Comparison of ENCODE assay signal across 24 cellular contexts in the genomic region with DNA sequence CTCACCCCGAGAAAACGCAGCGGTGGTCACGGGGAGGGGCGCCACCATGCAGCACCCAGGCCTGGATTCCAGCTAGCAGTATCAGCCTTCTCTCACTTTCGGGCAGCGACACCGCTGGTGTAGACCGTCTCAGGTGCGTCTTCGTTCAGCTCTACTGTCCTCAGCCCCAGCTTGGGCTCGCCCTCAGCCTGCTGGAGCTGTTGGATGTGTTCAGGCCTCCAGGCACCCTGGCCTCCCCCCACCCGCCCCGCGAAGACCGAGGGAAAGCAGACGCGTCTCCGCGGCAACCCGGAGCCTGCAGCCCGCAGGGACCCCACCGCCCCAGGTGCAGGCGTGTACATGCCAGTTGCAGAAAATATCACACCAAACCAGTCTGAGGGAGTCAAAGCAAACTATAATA.
DNase-seq lines count a peak whose midpoint lies in the region; ATAC-seq, FAIRE-seq and TF ChIP-seq lines count a peak whose summit lies in the region.
"Had no signal": no experiment of that assay in that cellular context is flagged by ENCODE, and none has a peak within 500 bp of the region (broad histone marks: within the 10 kb centered on the region; RNA-seq: fewer than 3 reads in every experiment).

No MANE protein-coding gene starts in this region.

- TF ChIP-seq CTCF in K562 (IDR thresholded peaks at IDR 0.05 in 2 of 3, conservative IDR thresholded peaks at IDR 0.05 in 1 of 3; ENCODE audit: insufficient read depth in 2 of 3, low read depth in 1 of 3, low read length in 3 of 3): no peak
- no peak for TF ChIP-seq CTCF in parathyroid adenoma (IDR thresholded peaks at IDR 0.05)

- peak; percentile 48 for DNase-seq in DMS79 treated with DMSO at 0.1 percent for 48 hours (lab: John Stamatoyannopoulos, UW)
- peak; percentile 52 for DNase-seq in NCI-H146 treated with DMSO at 0.1 percent for 48 hours (lab: John Stamatoyannopoulos, UW; ENCODE audit: unreplicated experiment)
- DNase-seq in K562 (ENCODE audit: extremely low read depth in 1 of 4, low spot score in 3 of 4): no peak
- no peak for DNase-seq in effector memory CD8-positive, alpha-beta T cell
- DNase-seq in occipital lobe (lab: John Stamatoyannopoulos, UW): no peak
- DNase-seq: activated B cell treated with CpG ODN at 0.5 μM for 24 hours; activated CD8-positive, alpha-beta T cell treated with anti-CD3 and anti-CD28 coated beads, Interleukin-2, amount 10 ng/mL, durations not matched to agents 7 days and 5 days; activated T-cell treated with anti-CD3 and anti-CD28 coated beads, Interleukin-2, amount 50 U/mL, for 4 hours; endodermal cell; heart right ventricle; Kasumi-1; NCI-H1694; NCI-H524 treated with DMSO at 0.1 percent for 48 hours; PC-9; thyroid gland had no signal

- intact Hi-C loops in K562 (cut with micrococcal nuclease): no loop called here

- H3K9me3 Mint-ChIP-seq in effector memory CD8-positive, alpha-beta T cell: no peaks in the 10 kb centered on the region
- H3K9me3 Mint-ChIP-seq: activated B cell treated with CpG ODN at 0.5 μM for 24 hours; activated T-cell treated with anti-CD3 and anti-CD28 coated beads, Interleukin-2, amount 50 U/mL, for 4 hours; endodermal cell; stimulated activated memory B cell treated with anti-CD40 and anti-IgM and Interleukin-4, amounts not matched to agents 10 μg/mL and 1 μg/mL and 100 μg/mL, for 72 hours had no signal

- H3K36me3 ChIP-seq in K562 (ENCODE audit: control insufficient read depth, insufficient read depth, low read length) (no peaks in the 10 kb centered on the region), parathyroid adenoma (ENCODE audit: control insufficient read depth, insufficient read depth, low read length) (no peaks in the 10 kb centered on the region)
- H3K36me3 ChIP-seq: heart right ventricle, SJSA1, thyroid gland had no signal

- ATAC-seq in K562: peak; percentile 29; the same call in 1 of the 3 replicates
- no peak for ATAC-seq in effector memory CD8-positive, alpha-beta T cell (replicated peaks)
- ATAC-seq in HG03159 (IDR thresholded peaks at IDR 0.05; ENCODE audit: unreplicated experiment): no peak
- ATAC-seq: activated CD8-positive, alpha-beta T cell treated with anti-CD3 and anti-CD28 coated beads, Interleukin-2, amount 10 ng/mL, durations not matched to agents 7 days and 5 days; activated T-cell treated with anti-CD3 and anti-CD28 coated beads, Interleukin-2, amount 50 U/mL, for 4 hours; right cardiac atrium; stimulated activated memory B cell treated with anti-CD40 and anti-IgM and Interleukin-4, amounts not matched to agents 10 μg/mL and 1 μg/mL and 100 μg/mL, for 72 hours had no signal

- WGBS in K562 (ENCODE audit: insufficient coverage, low coverage, missing lambda C conversion rate): 14% methylated on average over 24 of the region's 24 CpGs

- H3K27me3 Mint-ChIP-seq in effector memory CD8-positive, alpha-beta T cell: peaks cover 0 to 2% of the 10 kb centered on the region in 2 donors
- H3K27me3 Mint-ChIP-seq: activated B cell treated with CpG ODN at 0.5 μM for 24 hours; activated naive CD8-positive, alpha-beta T cell; stimulated activated memory B cell treated with anti-CD40 and anti-IgM and Interleukin-4, amounts not matched to agents 10 μg/mL and 1 μg/mL and 100 μg/mL, for 72 hours had no signal

- H3K36me3 Mint-ChIP-seq in effector memory CD8-positive, alpha-beta T cell (ENCODE audit: insufficient read depth): no peaks in the 10 kb centered on the region
- H3K36me3 Mint-ChIP-seq: activated naive CD8-positive, alpha-beta T cell; stimulated activated memory B cell treated with anti-CD40 and anti-IgM and Interleukin-4, amounts not matched to agents 10 μg/mL and 1 μg/mL and 100 μg/mL, for 72 hours had no signal

- H3K27ac ChIP-seq in K562 (ENCODE audit: extremely low read depth, low read depth, low read length) (no peak overlapping the region), parathyroid adenoma (no peak overlapping the region)
- H3K27ac ChIP-seq: heart right ventricle, PC-9, SJSA1, thyroid gland had no signal

- H3K27ac Mint-ChIP-seq in effector memory CD8-positive, alpha-beta T cell: no peak overlapping the region
- H3K27ac Mint-ChIP-seq: activated B cell treated with CpG ODN at 0.5 μM for 24 hours; activated CD8-positive, alpha-beta T cell treated with anti-CD3 and anti-CD28 coated beads, Interleukin-2, amount 10 ng/mL, durations not matched to agents 7 days and 5 days; activated naive CD8-positive, alpha-beta T cell; endodermal cell; stimulated activated memory B cell treated with anti-CD40 and anti-IgM and Interleukin-4, amounts not matched to agents 10 μg/mL and 1 μg/mL and 100 μg/mL, for 72 hours had no signal

- H3K27me3 ChIP-seq in K562 (ENCODE audit: control insufficient read depth in 2 of 2, insufficient read depth in 2 of 2, low read length in 2 of 2): peaks cover 0 to 15% of the 10 kb centered on the region in 2 experiments; a peak in 3 of 5 replicates
- no peaks in the 10 kb centered on the region for H3K27me3 ChIP-seq in parathyroid adenoma (ENCODE audit: control insufficient read depth, insufficient read depth, low read length)
- H3K27me3 ChIP-seq: heart right ventricle, SJSA1, thyroid gland had no signal

- H3K4me2 ChIP-seq in K562 (ENCODE audit: insufficient read depth, low read length): no peak overlapping the region
- H3K4me2 ChIP-seq in parathyroid adenoma (ENCODE audit: low read length): no peak overlapping the region
- H3K4me2 ChIP-seq: PC-9 had no signal

- H2AFZ ChIP-seq in K562 (ENCODE audit: low read depth, low read length) (no peak overlapping the region), parathyroid adenoma (peak overlapping the region; percentile 76)
- H2AFZ ChIP-seq: PC-9 had no signal

- FAIRE-seq in K562 (lab: Jason Lieb, UNC): no peak
- FAIRE-seq: G401.6, H54 had no signal

- TF ChIP-seq POLR2A in K562 (conservative IDR thresholded peaks at IDR 0.05): no peak

- H3K4me1 Mint-ChIP-seq in effector memory CD8-positive, alpha-beta T cell (ENCODE audit: low read depth in 2 of 2): peaks cover 0 to under 1% of the 10 kb centered on the region in 2 donors
- H3K4me1 Mint-ChIP-seq: endodermal cell had no signal

- H3K4me3 Mint-ChIP-seq in effector memory CD8-positive, alpha-beta T cell: no peak overlapping the region
- H3K4me3 Mint-ChIP-seq: activated B cell treated with CpG ODN at 0.5 μM for 24 hours; activated CD8-positive, alpha-beta T cell treated with anti-CD3 and anti-CD28 coated beads, Interleukin-2, amount 10 ng/mL, durations not matched to agents 7 days and 5 days; activated naive CD8-positive, alpha-beta T cell; activated T-cell treated with anti-CD3 and anti-CD28 coated beads, Interleukin-2, amount 50 U/mL, for 4 hours; endodermal cell; stimulated activated memory B cell treated with anti-CD40 and anti-IgM and Interleukin-4, amounts not matched to agents 10 μg/mL and 1 μg/mL and 100 μg/mL, for 72 hours had no signal

- no peaks in the 10 kb centered on the region for H4K20me1 ChIP-seq in K562 (replicated peaks; ENCODE audit: control insufficient read depth, insufficient read depth, low read length)

- POLR2A ChIA-PET in K562 (lab: Yijun Ruan, JAX): no interaction called here

- H3K9me1 ChIP-seq in K562 (ENCODE audit: control insufficient read depth, insufficient read depth, low read length): no peaks in the 10 kb centered on the region

- in situ Hi-C loops in K562 (cut with MboI): no loop called here

- no peak for TF ChIP-seq RAD21 in K562 (CRISPR knock-in tag; conservative IDR thresholded peaks at IDR 0.05 in 1 of 2, IDR thresholded peaks at IDR 0.05 in 1 of 2)

- H3K9ac ChIP-seq in K562 (ENCODE audit: insufficient read depth in 1 of 2, low read depth in 2 of 2, low read length in 2 of 2) (no peak overlapping the region), parathyroid adenoma (no peak overlapping the region)

- BruUV-seq in K562 (replicated peaks; lab: Mats Ljungman, UMichigan): no TSS peak

- H3K4me3 ChIP-seq in K562: no peak overlapping the region
- no peak overlapping the region for H3K4me3 ChIP-seq in parathyroid adenoma (ENCODE audit: low read depth, low read length)
- H3K4me3 ChIP-seq: heart right ventricle, lung, PC-9, SJSA1, thyroid gland had no signal

- CTCF ChIA-PET in K562 (lab: Yijun Ruan, JAX; ENCODE audit: low intra/inter-chr PET ratio): no interaction called here

- no peak for TF ChIP-seq EP300 in K562 (IDR thresholded peaks at IDR 0.05; ENCODE audit: low read length)

- H3K9me3 ChIP-seq in K562 (replicated peaks; ENCODE audit: control insufficient read depth, insufficient read depth, low read depth, low read length): no peaks in the 10 kb centered on the region
- H3K9me3 ChIP-seq in parathyroid adenoma (ENCODE audit: control insufficient read depth, low read length): no peaks in the 10 kb centered on the region
- H3K9me3 ChIP-seq: heart right ventricle, SJSA1, thyroid gland had no signal

- H3K79me2 ChIP-seq in K562 (ENCODE audit: control insufficient read depth, insufficient read depth, low read length) (no peaks in the 10 kb centered on the region), parathyroid adenoma (no peaks in the 10 kb centered on the region)

- peaks cover 0 to 5% of the 10 kb centered on the region in 2 experiments; a peak in 1 of 5 replicates for H3K4me1 ChIP-seq in K562 (replicated peaks in 1 of 2; ENCODE audit: control insufficient read depth in 2 of 2, insufficient read depth in 2 of 2, low read length in 2 of 2)
- no peaks in the 10 kb centered on the region for H3K4me1 ChIP-seq in parathyroid adenoma

TF ChIP-seq in K562, 482 proteins besides CTCF, POLR2A, EP300 and RAD21:
- TF ChIP-seq RBM14 (IDR thresholded peaks at IDR 0.05; ENCODE audit: borderline replicate concordance, insufficient read depth, low read depth, low read length) (no peak), XRCC3 (IDR thresholded peaks at IDR 0.05) (no peak), L3MBTL2 (IDR thresholded peaks at IDR 0.05) (no peak), KLF13 (tag; IDR thresholded peaks at IDR 0.05; ENCODE audit: borderline replicate concordance, low read depth) (no peak)

Comparison
In these comparisons a context has a peak if more than half of its experiments do, and no peak if none do; other contexts are left out.
1. DNase-seq: peak in DMS79 treated with DMSO at 0.1 percent for 48 hours (single experiment) and NCI-H146 treated with DMSO at 0.1 percent for 48 hours (single experiment); none in K562 (0 of 4), effector memory CD8-positive, alpha-beta T cell (0 of 3) and occipital lobe (single experiment).